In the genomic region with DNA sequence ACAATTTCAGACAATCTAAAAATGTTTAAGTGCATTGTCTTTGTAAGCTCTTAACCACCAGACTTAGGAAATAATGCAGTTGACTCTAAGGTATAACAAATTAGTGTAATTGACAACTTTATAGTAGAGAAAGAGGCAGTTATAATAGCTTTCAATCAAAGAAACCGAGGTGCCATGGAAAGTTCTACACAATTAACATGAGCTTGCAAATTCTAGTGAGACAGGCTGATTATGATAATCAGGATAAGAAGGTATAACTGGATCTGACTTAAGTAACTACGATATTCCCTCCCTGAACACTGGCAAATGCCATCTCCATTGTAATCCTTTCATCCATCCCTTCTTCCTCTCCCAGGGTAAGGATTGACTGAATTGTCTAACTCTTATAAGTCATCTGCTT, we compare ENCODE assay signal across 25 cellular contexts. TPM values are rescaled to one million over a fixed set of nuclear protein-coding genes. Genes with fewer than 3 reads are reported as not detected.
DNase-seq lines count a peak whose midpoint lies in the region; ATAC-seq and TF ChIP-seq lines count a peak whose summit lies in the region.
"Had no signal": no experiment of that assay in that cellular context is flagged by ENCODE, and none has a peak within 500 bp of the region (broad histone marks: within the 10 kb centered on the region; RNA-seq: fewer than 3 reads in every experiment).

No MANE protein-coding gene starts in this region.

- H3K9me3 Mint-ChIP-seq in Calu3 (ENCODE audit: low read depth, unreplicated experiment): no peaks in the 10 kb centered on the region
- H3K9me3 Mint-ChIP-seq: CD8-positive, alpha-beta T cell had no signal

- H3K4me1 Mint-ChIP-seq in Calu3 (ENCODE audit: low read depth, unreplicated experiment) (peaks cover 10% of the 10 kb centered on the region), T-helper 17 cell (peaks cover 56% of the 10 kb centered on the region)

- TF ChIP-seq CTCF in Calu3 (IDR thresholded peaks at IDR 0.05; ENCODE audit: unreplicated experiment) (no peak), dorsolateral prefrontal cortex (IDR thresholded peaks at IDR 0.05 in 54 of 56, conservative IDR thresholded peaks at IDR 0.05 in 2 of 56; ENCODE audit: low read depth in 1 of 56, partially characterized antibody in 56 of 56) (no peak), WERI-Rb-1 (IDR thresholded peaks at IDR 0.05; ENCODE audit: low read depth, low read length) (no peak), transverse colon (IDR thresholded peaks at IDR 0.05) (no peak)

- H3K79me2 ChIP-seq in Karpas-422 (ENCODE audit: low read length): peaks cover 99% of the 10 kb centered on the region

- H4K20me1 ChIP-seq in Karpas-422 (ENCODE audit: insufficient read depth, low read depth, low read length): peaks cover 7% of the 10 kb centered on the region; the same call in 1 of the 2 replicates

- ATAC-seq in T-helper 17 cell: no peak
- ATAC-seq: CD8-positive, alpha-beta T cell had no signal

- TF ChIP-seq POLR2A in transverse colon (IDR thresholded peaks at IDR 0.05): no peak

- CTCF ChIA-PET in Calu3 (lab: Charles Lee): interaction anchor here (0.7 kb wide), 1 partner anchor 146 kb away, joined by 5 read pairs; no protein-coding TSS in a partner anchor

- peak overlapping the region; percentile 66 for H3K27ac ChIP-seq in Karpas-422 (ENCODE audit: low read length)
- H3K27ac ChIP-seq in dorsolateral prefrontal cortex: peak overlapping the region in 32 of 59 donors; percentile 0 to 65 (median 33)
- H3K27ac ChIP-seq in WERI-Rb-1: no peak overlapping the region
- no peak overlapping the region for H3K27ac ChIP-seq in transverse colon
- H3K27ac ChIP-seq: GM23248, KMS-11, PC-9, SJSA1 had no signal

- H3K4me3 Mint-ChIP-seq in Calu3 (ENCODE audit: low read depth, unreplicated experiment): no peak overlapping the region
- H3K4me3 Mint-ChIP-seq in T-helper 17 cell: no peak overlapping the region
- H3K4me3 Mint-ChIP-seq: CD8-positive, alpha-beta T cell had no signal

- H3K36me3 Mint-ChIP-seq in Calu3 (ENCODE audit: insufficient read depth, unreplicated experiment): peaks cover 13% of the 10 kb centered on the region
- H3K36me3 Mint-ChIP-seq in T-helper 17 cell (ENCODE audit: low read depth): no peaks in the 10 kb centered on the region
- H3K36me3 Mint-ChIP-seq: CD8-positive, alpha-beta T cell had no signal

- H3K4me1 ChIP-seq in Karpas-422 (ENCODE audit: low read length): peaks cover 84% of the 10 kb centered on the region
- H3K4me1 ChIP-seq in transverse colon: peaks cover 0 to 20% (median 15%) of the 10 kb centered on the region in 4 donors

- H2AFZ ChIP-seq in Karpas-422 (ENCODE audit: low read length): no peak overlapping the region
- H2AFZ ChIP-seq: GM23248, PC-9 had no signal

- 80 to 92% methylated on average over 2 of the region's 2 CpGs for WGBS in transverse colon (ENCODE audit: low coverage in 1 of 2), 2 donors

- no TSS peak for BruUV-seq in Calu3 (replicated peaks; lab: Mats Ljungman, UMichigan)

- peak overlapping the region; percentile 53 for H3K4me2 ChIP-seq in Karpas-422 (ENCODE audit: low read depth, low read length, poor library complexity, severe bottlenecking)
- H3K4me2 ChIP-seq: KMS-11 had no signal

- H3K36me3 ChIP-seq in Karpas-422 (ENCODE audit: insufficient read depth, low read length) (peaks cover 16% of the 10 kb centered on the region), WERI-Rb-1 (no peaks in the 10 kb centered on the region), transverse colon (no peaks in the 10 kb centered on the region)

- H3K27me3 ChIP-seq in Karpas-422 (ENCODE audit: low read length) (no peaks in the 10 kb centered on the region), dorsolateral prefrontal cortex (no peaks in the 10 kb centered on the region), WERI-Rb-1 (ENCODE audit: insufficient read depth, low read depth, severe bottlenecking) (no peaks in the 10 kb centered on the region), transverse colon (no peaks in the 10 kb centered on the region)
- H3K27me3 ChIP-seq: SJSA1 had no signal

- peak overlapping the region; percentile 27 for H3K9ac ChIP-seq in Karpas-422 (ENCODE audit: low read length)
- H3K9ac ChIP-seq: GM23248, KMS-11 had no signal

- no peak for TF ChIP-seq EP300 in transverse colon (IDR thresholded peaks at IDR 0.05; ENCODE audit: low read depth)

- H3K27me3 Mint-ChIP-seq in Calu3 (ENCODE audit: unreplicated experiment) (no peaks in the 10 kb centered on the region), T-helper 17 cell (no peaks in the 10 kb centered on the region)

- H3K27ac Mint-ChIP-seq in Calu3 (ENCODE audit: unreplicated experiment): peak overlapping the region; percentile 28
- H3K27ac Mint-ChIP-seq in T-helper 17 cell: peak overlapping the region; percentile 41
- H3K27ac Mint-ChIP-seq: CD8-positive, alpha-beta T cell had no signal

- in situ Hi-C loops in transverse colon (cut with MboI; ENCODE audit: low pct_ligation_motif_present in 1 of 4, low pct_unique_long_range_greater_than_20kb in 1 of 4, low sequenced_read_pairs in 3 of 4): no loop called here

- H3K9me3 ChIP-seq in Karpas-422 (ENCODE audit: low read length) (no peaks in the 10 kb centered on the region), T-helper 17 cell (ENCODE audit: control insufficient read depth, low read length, poor library complexity, severe bottlenecking) (no peaks in the 10 kb centered on the region), WERI-Rb-1 (ENCODE audit: severe bottlenecking) (no peaks in the 10 kb centered on the region), transverse colon (no peaks in the 10 kb centered on the region)
- H3K9me3 ChIP-seq: Caco-2, SJSA1 had no signal

- intact Hi-C loops in Calu3 (cut with micrococcal nuclease; ENCODE audit: unreplicated experiment) (no loop called here), dorsolateral prefrontal cortex (cut with DNase I) (no loop called here), transverse colon (cut with DNase I; ENCODE audit: low total_unique reads) (no loop called here)

- peak overlapping the region; percentile 28 for H3K4me3 ChIP-seq in Karpas-422 (ENCODE audit: low read length)
- H3K4me3 ChIP-seq in dorsolateral prefrontal cortex: no peak overlapping the region
- H3K4me3 ChIP-seq in WERI-Rb-1 (ENCODE audit: low read depth, low read length): no peak overlapping the region
- H3K4me3 ChIP-seq in transverse colon: no peak overlapping the region
- H3K4me3 ChIP-seq: GM23248, PC-9, SJSA1 had no signal

- H3K9me2 ChIP-seq in Karpas-422 (replicated peaks; ENCODE audit: insufficient read depth, low read length): no peaks in the 10 kb centered on the region

- DNase-seq in Calu3 (no peak), Karpas-422 (no peak), T-helper 17 cell (no peak), dorsolateral prefrontal cortex (no peak), WERI-Rb-1 (no peak), DMS153 (lab: John Stamatoyannopoulos, UW) (no peak), transverse colon (no peak), kidney glomerular epithelial cell (lab: John Stamatoyannopoulos, UW) (no peak)
- DNase-seq: Caco-2; CD8-positive, alpha-beta T cell; DND-41; GM23248; H7; NCI-H1092; NCI-H1436 treated with DMSO at 0.1 percent for 48 hours; NCI-H187 treated with DMSO at 0.1 percent for 48 hours; NCI-H2171 treated with DMSO at 0.1 percent for 48 hours; NCI-H345; NCI-H510A treated with DMSO at 0.1 percent for 48 hours; NK-92 treated with Interleukin-12 subunit alpha and Interleukin-12 subunit beta, amount 100 ng/mL, for 24 hours; PC-9; Right ventricle myocardium superior; RPMI8226 had no signal

RNA-seq across cellular contexts. Expression of gene KLHL5, which starts 11.4 kb away (rescaled TPM):
- 38.9 and 57.4 TPM in 2 replicates for total RNA-seq in Calu3 (2022)
- total RNA-seq in Karpas-422 (2014; rRNA removed; shearing (Covaris generic); ENCODE audit: low replicate concordance): 142 and 147 TPM in 2 replicates
- total RNA-seq in T-helper 17 cell: 10 to 100 TPM; 34.3 to 44.4 TPM
- total RNA-seq in dorsolateral prefrontal cortex: 10 to 100 TPM; 37.8 to 81.9 (median 53.4) TPM
- total RNA-seq in transverse colon: 10 to 100 TPM; 13.5 to 27.3 (median 21.3) TPM

RNA-seq across cellular contexts. Expression of gene TMEM156, which starts 18.4 kb away (rescaled TPM):
- total RNA-seq in Calu3 (2022): 10.4 and 14.1 TPM in 2 replicates
- 152 and 240 TPM in 2 replicates for total RNA-seq in Karpas-422 (2014; rRNA removed; shearing (Covaris generic); ENCODE audit: low replicate concordance)
- total RNA-seq in T-helper 17 cell: 10 to 100 TPM; 25.6 to 30.2 TPM
- 1 to 10 TPM in 78 of 120 experiments, under 1 TPM in 39, not detected in 3; 0.23 to 4.5 (median 1.4) TPM for total RNA-seq in dorsolateral prefrontal cortex
- 1 to 10 TPM in 1 of 4 donors, under 1 TPM in 1, not detected in 2; 0.96 to 2.9 TPM for total RNA-seq in transverse colon
- total RNA-seq: Caco-2, GM23248, H7, Right ventricle myocardium superior had no signal

Comparison
In these comparisons a context has a peak if more than half of its experiments do, and no peak if none do; other contexts are left out.
1. H3K27ac ChIP-seq: peak in Karpas-422 (single experiment) and dorsolateral prefrontal cortex (32 of 59); none in WERI-Rb-1 (single experiment) and transverse colon (0 of 4).